ENCODE assay signal across 10 cellular contexts in genomic region chr3:156606729-156607128, GRCh38. TPM values are rescaled to one million over a fixed set of nuclear protein-coding genes. Genes with fewer than 3 reads are reported as not detected.
DNase-seq lines count a peak whose midpoint lies in the region; ATAC-seq, FAIRE-seq and TF ChIP-seq lines count a peak whose summit lies in the region.
"Had no signal": no experiment of that assay in that cellular context is flagged by ENCODE, and none has a peak within 500 bp of the region (broad histone marks: within the 10 kb centered on the region; RNA-seq: fewer than 3 reads in every experiment).

No MANE protein-coding gene starts in this region.

- CTCF ChIA-PET in A673 (lab: Charles Lee): no interaction called here

- H3K4me3 Mint-ChIP-seq in IgD-negative memory B cell: peak overlapping the region; percentile 25 to 90 (median 62)

- H3K4me1 Mint-ChIP-seq in IgD-negative memory B cell: peaks cover 2 to 9% (median 4%) of the 10 kb centered on the region in 3 donors

- H3K36me3 ChIP-seq in A673 (ENCODE audit: insufficient read depth, low read length, poor library complexity, severe bottlenecking): no peaks in the 10 kb centered on the region

- H3K27me3 ChIP-seq in A673 (replicated peaks; ENCODE audit: insufficient read depth, low read depth, low read length, poor library complexity): no peaks in the 10 kb centered on the region

- H3K27me3 Mint-ChIP-seq in IgD-negative memory B cell: no peaks in the 10 kb centered on the region

- BruUV-seq in A673 (replicated peaks; lab: Mats Ljungman, UMichigan): no TSS peak

- intact Hi-C loops in A673 (cut with micrococcal nuclease; ENCODE audit: unreplicated experiment): no loop called here

- H3K9me3 ChIP-seq in A673 (ENCODE audit: low read depth, low read length, poor library complexity, severe bottlenecking): no peaks in the 10 kb centered on the region

- POLR2A ChIA-PET in A673 (lab: Charles Lee; ENCODE audit: low non-redundant PET): no interaction called here

- H3K27ac ChIP-seq in A673 (ENCODE audit: low read depth, low read length, poor library complexity, severe bottlenecking): peak overlapping the region; percentile 99

- ATAC-seq in GM21360 (IDR thresholded peaks at IDR 0.05; ENCODE audit: unreplicated experiment): peak; percentile 64
- no peak for ATAC-seq in HG03097 (IDR thresholded peaks at IDR 0.05; ENCODE audit: low FRiP score, unreplicated experiment)

- peaks cover 0 to 3% (median 0%) of the 10 kb centered on the region in 3 donors for H3K9me3 Mint-ChIP-seq in IgD-negative memory B cell

- FAIRE-seq in GM12892 (lab: Jason Lieb, UNC) (no peak), HTR-8/SVneo (lab: Jason Lieb, UNC) (no peak)
- FAIRE-seq: G401.6, keratinocyte had no signal

- no peak for TF ChIP-seq CTCF in A673 (conservative IDR thresholded peaks at IDR 0.05; ENCODE audit: low read depth, low read length)
- no peak for TF ChIP-seq CTCF in fibroblast of mammary gland (conservative IDR thresholded peaks at IDR 0.05; ENCODE audit: control insufficient read depth, insufficient read depth, low read depth, low read length)

- no peaks in the 10 kb centered on the region for H3K36me3 Mint-ChIP-seq in IgD-negative memory B cell

- H3K4me3 ChIP-seq in A673 (ENCODE audit: low read depth, low read length, poor library complexity, severe bottlenecking) (peak overlapping the region; percentile 36), fibroblast of mammary gland (ENCODE audit: control insufficient read depth, low read depth, low read length) (no peak overlapping the region)

- H3K27ac Mint-ChIP-seq in IgD-negative memory B cell: no peak overlapping the region

- TF ChIP-seq POLR2A in GM12892 (IDR thresholded peaks at IDR 0.05; ENCODE audit: low read depth, low read length): no peak

- DNase-seq in A673 (ENCODE audit: low spot score) (no peak), fibroblast of mammary gland (ENCODE audit: low read depth) (peak; percentile 11), GM12892 (ENCODE audit: insufficient read length) (no peak), NCI-H524 (lab: John Stamatoyannopoulos, UW) (no peak), HTR-8/SVneo (ENCODE audit: insufficient read length, low spot score) (no peak)

- peaks cover 75% of the 10 kb centered on the region for H3K4me1 ChIP-seq in A673 (ENCODE audit: insufficient read depth, low read length, poor library complexity, severe bottlenecking)

RNA-seq across cellular contexts. Expression of gene SSR3, which starts 51.8 kb away (rescaled TPM):
- 431 and 531 TPM in 2 replicates for total RNA-seq in A673 (2021)
- polyA plus RNA-seq in IgD-negative memory B cell: 115 TPM
- polyA plus RNA-seq in GM12892 (2012; ENCODE audit: missing spikeins): 200 TPM
